Comparison of ENCODE assay signal across 18 cellular contexts in genomic region chr1:82542766-82543165, GRCh38.
"Had no signal": no experiment of that assay in that cellular context is flagged by ENCODE, and none has a peak within 500 bp of the region (broad histone marks: within the 10 kb centered on the region; RNA-seq: fewer than 3 reads in every experiment).

No MANE protein-coding gene starts in this region.

- H3K4me3 ChIP-seq: esophagus squamous epithelium, hepatocyte, psoas muscle, right lobe of liver, testis, tibial nerve, upper lobe of right lung, vagina had no signal

- H3K4me1 ChIP-seq: esophagus squamous epithelium, foreskin keratinocyte, psoas muscle, right lobe of liver, testis, upper lobe of right lung, vagina had no signal

- H2AFZ ChIP-seq: hepatocyte had no signal

- H3K79me2 ChIP-seq: hepatocyte had no signal

- H3K27me3 ChIP-seq: esophagus squamous epithelium, foreskin keratinocyte, hepatocyte, right lobe of liver, testis, tibial nerve, upper lobe of right lung, vagina had no signal

- H3K9me3 ChIP-seq: esophagus squamous epithelium, right lobe of liver, testis, upper lobe of right lung, vagina had no signal

- DNase-seq: effector memory CD4-positive, alpha-beta T cell; esophagus squamous epithelium; mammary epithelial cell; naive thymus-derived CD4-positive, alpha-beta T cell; nephron progenitor cell; psoas muscle; retina; right lobe of liver; stimulated activated CD4-positive, alpha-beta T cell treated with anti-CD3 and anti-CD28 coated beads, Interleukin-2, amount 100 ng/mL, for 24 hours; stimulated activated CD4-positive, alpha-beta T cell treated with anti-CD3 and anti-CD28 coated beads, Interleukin-4, amount 100 ng/mL, for 4 hours; stimulated activated naive B cell treated with anti-CD40 and anti-IgM and Interleukin-4, amounts not matched to agents 10 μg/mL and 1 μg/mL and 100 μg/mL, for 72 hours; stimulated activated naive CD8-positive, alpha-beta T cell treated with anti-CD3 and anti-CD28 coated beads, Interleukin-15, amount 100 ng/mL, for 72 hours; testis; upper lobe of right lung had no signal

- H3K4me2 ChIP-seq: hepatocyte had no signal

- H3K36me3 ChIP-seq: esophagus squamous epithelium, right lobe of liver, tibial nerve, upper lobe of right lung, vagina had no signal

- H3K27ac ChIP-seq: esophagus squamous epithelium, foreskin keratinocyte, hepatocyte, psoas muscle, right lobe of liver, testis, tibial nerve, upper lobe of right lung, vagina had no signal
